ENCODE assay signal across 17 cellular contexts in the genomic region with DNA sequence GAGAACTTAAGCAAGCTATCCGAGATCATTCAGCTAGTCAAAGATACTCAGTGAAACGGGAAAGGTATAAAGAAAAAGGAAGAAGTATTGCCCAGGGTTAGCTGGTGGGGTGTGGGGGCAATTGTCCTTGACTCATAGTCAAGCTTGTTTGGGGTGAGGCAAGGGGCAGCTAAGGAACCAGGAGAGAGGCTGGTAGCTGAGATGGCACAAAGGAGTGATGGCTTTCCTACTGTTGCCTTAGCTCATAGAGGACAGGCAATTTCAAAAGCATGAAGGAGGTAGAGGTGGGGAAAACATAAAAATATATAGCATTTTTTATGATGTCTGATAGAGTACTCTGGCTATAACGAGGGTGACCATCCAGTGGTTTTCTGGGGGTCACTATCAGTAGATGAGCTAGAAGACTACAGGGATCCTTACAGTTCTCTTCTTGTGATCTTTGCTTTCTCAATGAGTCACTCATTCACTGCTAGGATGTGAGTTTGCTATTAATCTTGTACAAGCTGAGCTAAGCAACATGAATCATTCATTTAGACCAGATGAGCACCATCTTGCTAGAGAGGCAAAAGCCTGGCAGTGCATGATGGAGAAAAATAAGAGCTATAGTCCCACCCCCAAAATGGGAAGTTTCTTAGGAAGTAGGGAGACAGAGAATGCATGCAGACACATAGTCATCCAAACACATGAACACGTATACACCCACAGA.
DNase-seq lines count a peak whose midpoint lies in the region; ATAC-seq, FAIRE-seq and TF ChIP-seq lines count a peak whose summit lies in the region.
"Had no signal": no experiment of that assay in that cellular context is flagged by ENCODE, and none has a peak within 500 bp of the region (broad histone marks: within the 10 kb centered on the region; RNA-seq: fewer than 3 reads in every experiment).

No MANE protein-coding gene starts in this region.

- intact Hi-C loops in heart left ventricle (cut with DNase I) = loop anchor here in 1 of 10 donors (2.0 kb wide), 1 partner anchor 209 kb away; no protein-coding TSS in a partner anchor

- DNase-seq in AG08395 (ENCODE audit: low spot score) (peak; percentile 57), HTR-8/SVneo (ENCODE audit: insufficient read length, low spot score) (peak; percentile 19), bronchial epithelial cell (ENCODE audit: low read depth) (peak; percentile 87), kidney tubule cell (ENCODE audit: low spot score) (peak; percentile 85), heart left ventricle (no peak), OCI-M2 (lab: John Stamatoyannopoulos, UW; ENCODE audit: unreplicated experiment) (no peak)
- no peak for DNase-seq in stimulated activated naive CD8-positive, alpha-beta T cell treated with anti-CD3 and anti-CD28 coated beads, Interleukin-15, Interleukin-2, amounts not matched to agents 100 U/mL and 50 U/mL, for 24 hours
- DNase-seq: central memory CD4-positive, alpha-beta T cell; GDM1; NCI-H1105; NCI-H446 treated with DMSO at 0.1 percent for 48 hours; PC-9; stimulated activated CD4-positive, alpha-beta T cell treated with anti-CD3 and anti-CD28 coated beads, Interleukin-2, amount 100 ng/mL, for 24 hours had no signal

- no peak for ATAC-seq in heart left ventricle
- ATAC-seq in stimulated activated naive CD8-positive, alpha-beta T cell treated with anti-CD3 and anti-CD28 coated beads, Interleukin-15, Interleukin-2, amounts not matched to agents 100 U/mL and 50 U/mL, for 24 hours = no peak
- ATAC-seq in HG03432 (IDR thresholded peaks at IDR 0.05; ENCODE audit: unreplicated experiment) = no peak

- H3K27me3 ChIP-seq in bronchial epithelial cell (ENCODE audit: control insufficient read depth, insufficient read depth, low read length) = no peaks in the 10 kb centered on the region
- no peaks in the 10 kb centered on the region for H3K27me3 ChIP-seq in heart left ventricle
- H3K27me3 ChIP-seq: BLaER1 treated with 17β-estradiol and CSF1 and Interleukin-3, amounts not matched to agents 10 nM and 100 nM; vagina had no signal

- H3K27ac ChIP-seq in heart left ventricle = no peak overlapping the region
- H3K27ac ChIP-seq: BLaER1 treated with 17β-estradiol and CSF1 and Interleukin-3, amounts not matched to agents 10 nM and 100 nM; PC-9; prostate gland; vagina had no signal

- no peak for TF ChIP-seq CTCF in bronchial epithelial cell (IDR thresholded peaks at IDR 0.05; ENCODE audit: insufficient read depth, low read length, severe bottlenecking)
- TF ChIP-seq CTCF in heart left ventricle (IDR thresholded peaks at IDR 0.05) = no peak

- H3K4me1 ChIP-seq in heart left ventricle = no peaks in the 10 kb centered on the region
- H3K4me1 ChIP-seq: prostate gland, vagina had no signal

- whole genome bisulfite sequencing in heart left ventricle, 4 donors = 93 to 95% (median 93%) methylated on average over 4 of the region's 4 CpGs

- H3K9me3 ChIP-seq in heart left ventricle = no peaks in the 10 kb centered on the region
- H3K9me3 ChIP-seq: prostate gland, vagina had no signal

- no peak for TF ChIP-seq POLR2A in heart left ventricle (IDR thresholded peaks at IDR 0.05)

- H3K4me3 ChIP-seq in bronchial epithelial cell (ENCODE audit: low read depth, low read length) (no peak overlapping the region), heart left ventricle (no peak overlapping the region)
- H3K4me3 ChIP-seq: BLaER1 treated with 17β-estradiol and CSF1 and Interleukin-3, amounts not matched to agents 10 nM and 100 nM; PC-9; prostate gland; vagina had no signal

- FAIRE-seq in HTR-8/SVneo (lab: Jason Lieb, UNC) (no peak), bronchial epithelial cell (lab: Jason Lieb, UNC) (peak; percentile 28)

- no peaks in the 10 kb centered on the region for H3K36me3 ChIP-seq in bronchial epithelial cell (ENCODE audit: control insufficient read depth, insufficient read depth, low read length)
- no peaks in the 10 kb centered on the region for H3K36me3 ChIP-seq in heart left ventricle
- H3K36me3 ChIP-seq: BLaER1 treated with 17β-estradiol and CSF1 and Interleukin-3, amounts not matched to agents 10 nM and 100 nM; prostate gland; vagina had no signal

Comparison
In these comparisons a context has a peak if more than half of its experiments do, and no peak if none do; other contexts are left out.
1. DNase-seq: peak in AG08395 (single experiment), HTR-8/SVneo (single experiment), bronchial epithelial cell (single experiment) and kidney tubule cell (single experiment); none in heart left ventricle (0 of 5), OCI-M2 (single experiment) and stimulated activated naive CD8-positive, alpha-beta T cell treated with anti-CD3 and anti-CD28 coated beads, Interleukin-15, Interleukin-2, amounts not matched to agents 100 U/mL and 50 U/mL, for 24 hours (single experiment).